ENCODE assay signal across 8 cellular contexts in genomic region chr4:121800638-121800960, GRCh38. TPM values are rescaled to one million over a fixed set of nuclear protein-coding genes. Genes with fewer than 3 reads are reported as not detected.
DNase-seq lines count a peak whose midpoint lies in the region; ATAC-seq, FAIRE-seq and TF ChIP-seq lines count a peak whose summit lies in the region.

No MANE protein-coding gene starts in this region.

- DNase-seq in Peyer's patch (no peak), fibroblast of lung (ENCODE audit: low read depth in 2 of 2) (no peak), prostate gland (ENCODE audit: low spot score) (no peak), inferior parietal cortex (ENCODE audit: extremely low spot score) (no peak), urothelium cell line (ENCODE audit: low spot score) (no peak)
- DNase-seq in activated CD4-positive, alpha-beta T cell treated with anti-CD3 and anti-CD28 coated beads, Interleukin-2, amount 50 U/mL, for 48 hours, result no peak

- peak overlapping the region; percentile 78 for H3K9ac ChIP-seq in fibroblast of lung (ENCODE audit: insufficient read depth, low read length)

- ATAC-seq in GM18867 (IDR thresholded peaks at IDR 0.05; ENCODE audit: unreplicated experiment) (peak; percentile 32), HG02763 (IDR thresholded peaks at IDR 0.05; ENCODE audit: unreplicated experiment) (peak; percentile 17)

- H3K9me3 ChIP-seq in Peyer's patch, result no peaks in the 10 kb centered on the region
- H3K9me3 ChIP-seq in fibroblast of lung (ENCODE audit: control insufficient read depth, insufficient read depth, low read depth, low read length), result no peaks in the 10 kb centered on the region
- H3K9me3 ChIP-seq in prostate gland, result no peaks in the 10 kb centered on the region

- H3K27ac ChIP-seq in Peyer's patch (peak overlapping the region; percentile 83 to 93 (median 87)), fibroblast of lung (ENCODE audit: insufficient read depth, low read length) (peak overlapping the region; percentile 87), prostate gland (peak overlapping the region; percentile 78 to 81)

- TF ChIP-seq POLR2A in Peyer's patch (IDR thresholded peaks at IDR 0.05), result no peak
- no peak for TF ChIP-seq POLR2A in prostate gland (IDR thresholded peaks at IDR 0.05)

- H4K20me1 ChIP-seq in fibroblast of lung (ENCODE audit: control insufficient read depth, extremely low read depth, insufficient read depth, low read length), result no peaks in the 10 kb centered on the region

- WGBS in prostate gland, result 55% methylated on average over 8 of the region's 8 CpGs

- peaks cover 19% of the 10 kb centered on the region for H3K79me2 ChIP-seq in fibroblast of lung (ENCODE audit: control insufficient read depth, insufficient read depth, low read length)

- no peaks in the 10 kb centered on the region for H3K27me3 ChIP-seq in Peyer's patch
- H3K27me3 ChIP-seq in fibroblast of lung (ENCODE audit: control insufficient read depth, insufficient read depth, low read length), result no peaks in the 10 kb centered on the region
- no peaks in the 10 kb centered on the region for H3K27me3 ChIP-seq in prostate gland (replicated peaks; ENCODE audit: insufficient read depth)

- H3K4me3 ChIP-seq in Peyer's patch (peak overlapping the region; percentile 67 to 76 (median 71)), fibroblast of lung (replicated peaks in 1 of 4; ENCODE audit: control extremely low read depth in 1 of 4, insufficient read depth in 1 of 4, low read depth in 3 of 4, low read length in 4 of 4) (peak overlapping the region; percentile 18 to 97 (median 91)), prostate gland (peak overlapping the region; percentile 68 to 77)

- H2AFZ ChIP-seq in fibroblast of lung (ENCODE audit: low read length), result peak overlapping the region; percentile 81

- H3K36me3 ChIP-seq in Peyer's patch, result peaks cover 0 to 27% (median 0%) of the 10 kb centered on the region in 3 donors
- no peaks in the 10 kb centered on the region for H3K36me3 ChIP-seq in fibroblast of lung (ENCODE audit: control insufficient read depth, insufficient read depth, low read length)
- no peaks in the 10 kb centered on the region for H3K36me3 ChIP-seq in prostate gland

- TF ChIP-seq CTCF in Peyer's patch (IDR thresholded peaks at IDR 0.05) (no peak), fibroblast of lung (conservative IDR thresholded peaks at IDR 0.05 in 1 of 2, IDR thresholded peaks at IDR 0.05 in 1 of 2; ENCODE audit: low read depth in 1 of 2, low read length in 2 of 2) (no peak), prostate gland (IDR thresholded peaks at IDR 0.05) (no peak)

- H3K4me1 ChIP-seq in Peyer's patch, result peaks cover 0 to 12% (median 2%) of the 10 kb centered on the region in 4 donors
- H3K4me1 ChIP-seq in fibroblast of lung (ENCODE audit: control insufficient read depth, extremely low read depth, insufficient read depth, low read length), result peaks cover 7% of the 10 kb centered on the region
- no peaks in the 10 kb centered on the region for H3K4me1 ChIP-seq in prostate gland (replicated peaks)

- FAIRE-seq in urothelium cell line (lab: Jason Lieb, UNC), result no peak

- H3K4me2 ChIP-seq in fibroblast of lung (ENCODE audit: extremely low read depth, insufficient read depth, low read length), result peak overlapping the region; percentile 73

- intact Hi-C loops in prostate gland (cut with DNase I), result no loop called here

RNA-seq across cellular contexts. Expression of gene EXOSC9, which starts 0.5 kb away (rescaled TPM):
- total RNA-seq in Peyer's patch (10 to 100 TPM in 3 of 4 donors, 1 to 10 TPM in 1; 9.5 to 69.3 (median 17.9) TPM), fibroblast of lung (15.5 and 16.2 TPM in 2 replicates), prostate gland (10 to 100 TPM; 17.1 to 40.1 TPM)
- polyA plus RNA-seq in fibroblast of lung, result 33.8 and 41.5 TPM in 2 replicates
- 20.7 and 31.7 TPM in 2 replicates for polyA plus RNA-seq in fibroblast of lung (2012)
- polyA minus RNA-seq in fibroblast of lung (ENCODE audit: low replicate concordance), result 2.2 and 20.6 TPM in 2 replicates

RNA-seq across cellular contexts. Expression of gene CCNA2, which starts 23.1 kb away (rescaled TPM):
- total RNA-seq in Peyer's patch, result 10 to 100 TPM in 1 of 4 donors, 1 to 10 TPM in 3; 3.4 to 22.3 (median 7.2) TPM
- total RNA-seq in fibroblast of lung, result 1.3 and 12.6 TPM in 2 replicates
- polyA plus RNA-seq in fibroblast of lung, result 14.9 and 45.0 TPM in 2 replicates
- polyA plus RNA-seq in fibroblast of lung (2012), result 9.6 and 33.0 TPM in 2 replicates
- 0.39 and 8.5 TPM in 2 replicates for polyA minus RNA-seq in fibroblast of lung (ENCODE audit: low replicate concordance)
- total RNA-seq in prostate gland, result 1 to 10 TPM; 3.5 to 4.1 TPM

RNA-seq across cellular contexts. Expression of gene SMIM43, which starts 35.6 kb away (rescaled TPM):
- total RNA-seq in Peyer's patch (not detected), fibroblast of lung (0.26 and 0.83 TPM in 2 replicates), prostate gland (not detected)
- polyA plus RNA-seq in fibroblast of lung, result 1.8 and 2.5 TPM in 2 replicates
- polyA plus RNA-seq in fibroblast of lung (2012), result 0.83 and 0.94 TPM in 2 replicates
- polyA minus RNA-seq in fibroblast of lung (ENCODE audit: low replicate concordance), result 1.7 TPM in 1 of 2 replicates, not detected in the other
